In the genomic region with DNA sequence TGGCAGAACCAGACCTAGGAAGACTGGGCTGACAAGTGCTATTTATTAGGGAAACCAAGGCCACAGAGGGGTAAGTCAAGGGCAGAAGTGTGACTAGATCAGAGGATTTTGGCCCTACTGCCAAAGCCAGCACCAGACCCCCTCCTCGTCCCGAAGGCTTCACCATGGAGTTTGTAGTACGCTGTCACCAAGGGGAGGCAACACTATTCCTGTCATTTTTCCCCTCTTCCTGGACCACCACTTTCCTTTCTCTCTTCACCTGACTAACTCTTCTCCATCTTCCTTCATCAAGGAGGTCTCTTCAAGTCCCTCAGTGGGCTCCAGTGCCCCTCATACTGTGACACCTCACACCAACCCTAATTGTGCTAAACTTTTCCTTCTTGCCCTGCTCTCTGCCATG, we compare ENCODE assay signal across 16 cellular contexts. TPM values are rescaled to one million over a fixed set of nuclear protein-coding genes. Genes with fewer than 3 reads are reported as not detected.
DNase-seq lines count a peak whose midpoint lies in the region; ATAC-seq, FAIRE-seq and TF ChIP-seq lines count a peak whose summit lies in the region.
"Had no signal": no experiment of that assay in that cellular context is flagged by ENCODE, and none has a peak within 500 bp of the region (broad histone marks: within the 10 kb centered on the region; RNA-seq: fewer than 3 reads in every experiment).

No MANE protein-coding gene starts in this region.

- no peak for ATAC-seq in HG02884 (IDR thresholded peaks at IDR 0.05; ENCODE audit: unreplicated experiment)
- ATAC-seq: CD8-positive, alpha-beta T cell had no signal

- no peaks in the 10 kb centered on the region for H3K4me1 Mint-ChIP-seq in activated CD4-positive, alpha-beta T cell treated with anti-CD3 and anti-CD28 coated beads, Interleukin-2, amount 10 ng/mL, durations not matched to agents 7 days and 5 days
- H3K4me1 Mint-ChIP-seq: IgD-negative memory B cell had no signal

- 97 to 99% methylated on average over 3 of the region's 3 CpGs for WGBS in thyroid gland, 2 donors

- peak; percentile 75 for FAIRE-seq in bronchial epithelial cell (lab: Jason Lieb, UNC)
- peak; percentile 94 for FAIRE-seq in urothelium cell line (lab: Jason Lieb, UNC)
- FAIRE-seq: HTR-8/SVneo had no signal

- H3K9me3 Mint-ChIP-seq in activated CD4-positive, alpha-beta T cell treated with anti-CD3 and anti-CD28 coated beads, Interleukin-2, amount 10 ng/mL, durations not matched to agents 7 days and 5 days = no peaks in the 10 kb centered on the region
- H3K9me3 Mint-ChIP-seq: CD8-positive, alpha-beta T cell had no signal

- no peaks in the 10 kb centered on the region for H3K4me1 ChIP-seq in osteoblast (ENCODE audit: insufficient read depth, low read length)
- no peaks in the 10 kb centered on the region for H3K4me1 ChIP-seq in thyroid gland
- H3K4me1 ChIP-seq: HAP-1 had no signal

- H3K79me2 ChIP-seq in osteoblast (ENCODE audit: insufficient read depth, low read length) = no peaks in the 10 kb centered on the region

- TF ChIP-seq CTCF in RWPE1 (conservative IDR thresholded peaks at IDR 0.05; ENCODE audit: low read depth) = no peak
- TF ChIP-seq CTCF in bronchial epithelial cell (IDR thresholded peaks at IDR 0.05; ENCODE audit: insufficient read depth, low read length, severe bottlenecking) = no peak
- no peak for TF ChIP-seq CTCF in osteoblast (IDR thresholded peaks at IDR 0.05; ENCODE audit: extremely low read depth, low read depth, low read length)
- TF ChIP-seq CTCF in thyroid gland (IDR thresholded peaks at IDR 0.05) = no peak

- CTCF ChIA-PET in RWPE1 (lab: Yijun Ruan, JAX) = no interaction called here
- CTCF ChIA-PET in activated CD4-positive, alpha-beta T cell treated with anti-CD3 and anti-CD28 coated beads, Interleukin-2, amount 10 ng/mL, durations not matched to agents 7 days and 5 days (lab: Charles Lee) = no interaction called here

- H3K27me3 ChIP-seq in bronchial epithelial cell (ENCODE audit: control insufficient read depth, insufficient read depth, low read length) (no peaks in the 10 kb centered on the region), osteoblast (ENCODE audit: insufficient read depth, low read length) (peaks cover 4% of the 10 kb centered on the region), thyroid gland (no peaks in the 10 kb centered on the region)
- H3K27me3 ChIP-seq: BLaER1 had no signal

- H3K9me3 ChIP-seq in osteoblast (ENCODE audit: low read depth, low read length) (no peaks in the 10 kb centered on the region), thyroid gland (no peaks in the 10 kb centered on the region)
- H3K9me3 ChIP-seq: BLaER1, HAP-1 had no signal

- H2AFZ ChIP-seq in osteoblast (ENCODE audit: low read length) = no peak overlapping the region

- H3K27me3 Mint-ChIP-seq in activated CD4-positive, alpha-beta T cell treated with anti-CD3 and anti-CD28 coated beads, Interleukin-2, amount 10 ng/mL, durations not matched to agents 7 days and 5 days = peaks cover 4% of the 10 kb centered on the region

- POLR2A ChIA-PET in RWPE1 (lab: Yijun Ruan, JAX; ENCODE audit: low non-redundant PET) = no interaction called here
- POLR2A ChIA-PET in activated CD4-positive, alpha-beta T cell treated with anti-CD3 and anti-CD28 coated beads, Interleukin-2, amount 10 ng/mL, durations not matched to agents 7 days and 5 days (lab: Charles Lee) = no interaction called here

- no peaks in the 10 kb centered on the region for H4K20me1 ChIP-seq in osteoblast (ENCODE audit: insufficient read depth, low read length)
- H4K20me1 ChIP-seq: BLaER1 had no signal

- intact Hi-C loops in thyroid gland (cut with DNase I) = no loop called here

- no peaks in the 10 kb centered on the region for H3K36me3 Mint-ChIP-seq in activated CD4-positive, alpha-beta T cell treated with anti-CD3 and anti-CD28 coated beads, Interleukin-2, amount 10 ng/mL, durations not matched to agents 7 days and 5 days (ENCODE audit: low read depth)
- H3K36me3 Mint-ChIP-seq: CD8-positive, alpha-beta T cell had no signal

- H3K27ac Mint-ChIP-seq in activated CD4-positive, alpha-beta T cell treated with anti-CD3 and anti-CD28 coated beads, Interleukin-2, amount 10 ng/mL, durations not matched to agents 7 days and 5 days = no peak overlapping the region
- H3K27ac Mint-ChIP-seq: CD8-positive, alpha-beta T cell; IgD-negative memory B cell had no signal

- DNase-seq in RWPE1 (ENCODE audit: low spot score) = no peak
- no peak for DNase-seq in bronchial epithelial cell (ENCODE audit: low read depth)
- DNase-seq in osteoblast (ENCODE audit: insufficient read length, low spot score, missing footprints) = peak; percentile 32
- DNase-seq in urothelium cell line (ENCODE audit: low spot score) = no peak
- no peak for DNase-seq in activated CD4-positive, alpha-beta T cell treated with anti-CD3 and anti-CD28 coated beads, Interleukin-2, amount 10 ng/mL, durations not matched to agents 7 days and 5 days
- no peak for DNase-seq in thyroid gland
- DNase-seq: 8988T; Calu3; CD8-positive, alpha-beta T cell; DMS79 treated with DMSO at 0.1 percent for 48 hours; GF-D8 had no signal

- H3K27ac ChIP-seq in RWPE1 (peak overlapping the region; percentile 47), osteoblast (ENCODE audit: low read depth, low read length) (no peak overlapping the region), thyroid gland (no peak overlapping the region)
- H3K27ac ChIP-seq: BLaER1 had no signal

- H3K36me3 ChIP-seq in bronchial epithelial cell (ENCODE audit: control insufficient read depth, insufficient read depth, low read length) (peaks cover 5% of the 10 kb centered on the region), osteoblast (ENCODE audit: insufficient read depth, low read length) (no peaks in the 10 kb centered on the region), thyroid gland (no peaks in the 10 kb centered on the region)
- H3K36me3 ChIP-seq: BLaER1, HAP-1 had no signal

- H3K4me2 ChIP-seq in osteoblast (ENCODE audit: insufficient read depth, low read length) = no peak overlapping the region
- H3K4me2 ChIP-seq: BLaER1 had no signal

- H3K4me3 ChIP-seq in bronchial epithelial cell (ENCODE audit: low read depth, low read length) (no peak overlapping the region), osteoblast (ENCODE audit: insufficient read depth, low read length) (no peak overlapping the region), thyroid gland (replicated peaks in 1 of 3) (no peak overlapping the region)
- H3K4me3 ChIP-seq: BLaER1, HAP-1 had no signal

- no peak overlapping the region for H3K4me3 Mint-ChIP-seq in activated CD4-positive, alpha-beta T cell treated with anti-CD3 and anti-CD28 coated beads, Interleukin-2, amount 10 ng/mL, durations not matched to agents 7 days and 5 days
- H3K4me3 Mint-ChIP-seq: CD8-positive, alpha-beta T cell had no signal

- TF ChIP-seq POLR2A in thyroid gland (IDR thresholded peaks at IDR 0.05) = no peak

RNA-seq across cellular contexts. Expression of gene MN1, which starts 34.9 kb away (rescaled TPM):
- total RNA-seq in bronchial epithelial cell (1.3 and 2.0 TPM in 2 replicates), osteoblast (4.7 and 6.2 TPM in 2 replicates), thyroid gland (1 to 10 TPM; 2.5 to 4.5 (median 2.9) TPM)
- total RNA-seq in activated CD4-positive, alpha-beta T cell treated with anti-CD3 and anti-CD28 coated beads, Interleukin-2, amount 10 ng/mL, durations not matched to agents 7 days and 5 days = under 1 TPM; 0.10 to 0.12 TPM
